28 cellular contexts compared by ENCODE assay signal in the genomic region with DNA sequence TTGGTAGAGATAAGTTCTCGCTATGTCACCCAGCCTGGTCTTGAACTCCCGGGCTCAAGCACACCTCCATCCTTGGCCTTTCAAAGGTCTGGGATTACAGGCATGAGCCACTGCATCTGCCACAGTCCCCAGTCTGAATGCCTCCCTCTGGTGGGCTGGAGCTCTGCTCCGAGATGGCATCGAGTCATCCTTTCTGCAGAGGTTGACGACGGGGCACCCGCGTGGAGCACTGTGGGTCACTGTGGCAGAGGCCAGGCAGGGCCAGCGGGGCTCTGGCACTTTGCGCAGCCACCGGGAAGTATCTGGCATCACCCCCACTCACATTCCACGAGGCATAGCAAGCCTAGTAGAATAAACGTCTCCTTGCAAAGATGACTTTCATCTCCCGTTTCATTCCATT.
"Had no signal": no experiment of that assay in that cellular context is flagged by ENCODE, and none has a peak within 500 bp of the region (broad histone marks: within the 10 kb centered on the region; RNA-seq: fewer than 3 reads in every experiment).

No MANE protein-coding gene starts in this region.

- H3K9me2 ChIP-seq: SK-N-SH had no signal

- H3K9me3 Mint-ChIP-seq: activated naive CD4-positive, alpha-beta T cell treated with anti-CD3 and anti-CD28 coated beads for 36 hours; activated T-cell treated with anti-CD3 and anti-CD28 coated beads, Interleukin-2, amount 50 U/mL, for 24 hours; activated T-helper 2 cell treated with anti-CD3 and anti-CD28 coated beads, Interferon-gamma antibody, Interleukin-2, Interleukin-4, amounts not matched to agents 10 μg/mL and 5 μg/mL and 100 μg/mL, durations not matched to agents 14 hours and 24 hours and 36 hours; T-helper 1 cell treated with Interleukin-12 subunit alpha and Interleukin-12 subunit beta and Interleukin-4 antibody, amounts not matched to agents 30 μg/mL and 1 μg/mL, for 36 hours; T-helper 2 cell treated with Interferon-gamma antibody and Interleukin-4, amounts not matched to agents 5 μg/mL and 100 μg/mL, for 36 hours had no signal

- DNase-seq: activated CD4-positive, alpha-beta T cell treated with anti-CD3 and anti-CD28 coated beads, Interleukin-2, amount 50 U/mL, for 1 hour; activated CD8-positive, alpha-beta T cell treated with anti-CD3 and anti-CD28 coated beads, Interleukin-2, amount 10 ng/mL, durations not matched to agents 7 days and 5 days; activated gamma-delta T cell treated with Interleukin-2 at 50 U/mL for 16 hours; activated naive CD4-positive, alpha-beta T cell treated with anti-CD3 and anti-CD28 coated beads for 36 hours; activated T-cell treated with anti-CD3 and anti-CD28 coated beads, Interleukin-2, amount 50 U/mL, for 24 hours; adrenal gland; body of pancreas; MM.1S; MV-4-11; NCI-H1092; NCI-H1436 treated with DMSO at 0.1 percent for 48 hours; NCI-H1694 treated with DMSO at 0.1 percent for 48 hours; NCI-H2029; NCI-H510A; NCI-H526; NCI-H748 treated with DMSO at 0.1 percent for 48 hours; NK-92 treated with Interleukin-12 subunit alpha and Interleukin-12 subunit beta, amount 100 ng/mL, for 24 hours; PC-3; Peyer's patch; RPMI8226; SHP77 treated with DMSO at 0.1 percent for 48 hours; SK-N-SH had no signal

- H3K4me1 ChIP-seq: adrenal gland, breast epithelium, Peyer's patch, SJSA1 had no signal

- H3K36me3 ChIP-seq: adrenal gland, breast epithelium, Peyer's patch, SJSA1 had no signal

- H3K27ac Mint-ChIP-seq: activated CD8-positive, alpha-beta T cell treated with anti-CD3 and anti-CD28 coated beads, Interleukin-2, amount 10 ng/mL, durations not matched to agents 7 days and 5 days; activated naive CD4-positive, alpha-beta T cell treated with anti-CD3 and anti-CD28 coated beads for 36 hours; activated T-cell treated with anti-CD3 and anti-CD28 coated beads, Interleukin-2, amount 50 U/mL, for 24 hours; activated T-helper 2 cell treated with anti-CD3 and anti-CD28 coated beads, Interferon-gamma antibody, Interleukin-2, Interleukin-4, amounts not matched to agents 10 μg/mL and 5 μg/mL and 100 μg/mL, durations not matched to agents 14 hours and 24 hours and 36 hours; T-helper 1 cell treated with Interleukin-12 subunit alpha and Interleukin-12 subunit beta and Interleukin-4 antibody, amounts not matched to agents 30 μg/mL and 1 μg/mL, for 36 hours; T-helper 2 cell treated with Interferon-gamma antibody and Interleukin-4, amounts not matched to agents 5 μg/mL and 100 μg/mL, for 36 hours had no signal

- H3K4me3 ChIP-seq: adrenal gland, body of pancreas, breast epithelium, Peyer's patch, SJSA1 had no signal

- H3K9ac ChIP-seq: SK-N-SH had no signal

- H3K9me3 ChIP-seq: adrenal gland, body of pancreas, breast epithelium, Peyer's patch, SJSA1 had no signal

- H3K27me3 ChIP-seq: adrenal gland, body of pancreas, Peyer's patch, SJSA1 had no signal

- H3K27ac ChIP-seq: adrenal gland, body of pancreas, breast epithelium, Peyer's patch, SJSA1 had no signal

- H3K4me2 ChIP-seq: SK-N-SH had no signal

- ATAC-seq: activated CD8-positive, alpha-beta T cell treated with anti-CD3 and anti-CD28 coated beads, Interleukin-2, amount 10 ng/mL, durations not matched to agents 7 days and 5 days; activated naive CD4-positive, alpha-beta T cell treated with anti-CD3 and anti-CD28 coated beads, Interleukin-2, amount 50 U/mL, for 72 hours; body of pancreas; PC-3 had no signal

- H3K4me3 Mint-ChIP-seq: activated CD8-positive, alpha-beta T cell treated with anti-CD3 and anti-CD28 coated beads, Interleukin-2, amount 10 ng/mL, durations not matched to agents 7 days and 5 days; activated naive CD4-positive, alpha-beta T cell treated with anti-CD3 and anti-CD28 coated beads for 36 hours; activated T-cell treated with anti-CD3 and anti-CD28 coated beads, Interleukin-2, amount 50 U/mL, for 24 hours; T-helper 1 cell treated with Interleukin-12 subunit alpha and Interleukin-12 subunit beta and Interleukin-4 antibody, amounts not matched to agents 30 μg/mL and 1 μg/mL, for 36 hours; T-helper 2 cell treated with Interferon-gamma antibody and Interleukin-4, amounts not matched to agents 5 μg/mL and 100 μg/mL, for 36 hours had no signal
